In genomic region chr15:98131924-98132323, GRCh38 we compare ENCODE assay signal across 21 cellular contexts.
"Had no signal": no experiment of that assay in that cellular context is flagged by ENCODE, and none has a peak within 500 bp of the region (broad histone marks: within the 10 kb centered on the region; RNA-seq: fewer than 3 reads in every experiment).

No MANE protein-coding gene starts in this region.

- ATAC-seq: activated T-cell treated with anti-CD3 and anti-CD28 coated beads, Interleukin-2, amount 50 U/mL, for 72 hours; esophagus mucosa; heart left ventricle; left lung; natural killer cell; stimulated activated naive CD8-positive, alpha-beta T cell treated with anti-CD3 and anti-CD28 coated beads, Interleukin-15, amount 100 ng/mL, for 72 hours had no signal

- H3K27me3 ChIP-seq: breast epithelium, left lung, tibial artery had no signal

- H3K4me3 ChIP-seq: breast epithelium, heart left ventricle, left lung, lung, tibial artery had no signal

- H3K4me1 ChIP-seq: breast epithelium, heart left ventricle, left lung, tibial artery had no signal

- H3K9me3 Mint-ChIP-seq: activated B cell treated with CpG ODN at 0.5 μM for 24 hours; activated CD4-positive, alpha-beta memory T cell treated with anti-CD3 and anti-CD28 coated beads for 36 hours; activated naive CD4-positive, alpha-beta T cell treated with anti-CD3 and anti-CD28 coated beads for 36 hours; activated naive CD8-positive, alpha-beta T cell treated with anti-CD3 and anti-CD28 coated beads, Interleukin-2, amount 10 ng/mL, durations not matched to agents 7 days and 5 days; activated T-cell treated with anti-CD3 and anti-CD28 coated beads, Interleukin-2, amount 50 U/mL, for 72 hours; stimulated activated naive CD8-positive, alpha-beta T cell treated with anti-CD3 and anti-CD28 coated beads, Interleukin-15, amount 100 ng/mL, for 72 hours; T-helper 1 cell treated with Interleukin-12 subunit alpha and Interleukin-12 subunit beta and Interleukin-4 antibody, amounts not matched to agents 30 μg/mL and 1 μg/mL, for 36 hours had no signal

- H3K4me1 Mint-ChIP-seq: activated B cell treated with CpG ODN at 0.5 μM for 24 hours; activated naive CD8-positive, alpha-beta T cell treated with anti-CD3 and anti-CD28 coated beads, Interleukin-2, amount 10 ng/mL, durations not matched to agents 7 days and 5 days; central memory CD8-positive, alpha-beta T cell; stimulated activated naive CD8-positive, alpha-beta T cell treated with anti-CD3 and anti-CD28 coated beads, Interleukin-15, amount 100 ng/mL, for 72 hours had no signal

- H3K27ac ChIP-seq: breast epithelium, heart left ventricle, left lung, tibial artery had no signal

- H3K36me3 ChIP-seq: breast epithelium, heart left ventricle, left lung, tibial artery had no signal

- H3K36me3 Mint-ChIP-seq: activated CD4-positive, alpha-beta memory T cell treated with anti-CD3 and anti-CD28 coated beads for 36 hours; activated naive CD8-positive, alpha-beta T cell treated with anti-CD3 and anti-CD28 coated beads, Interleukin-2, amount 10 ng/mL, durations not matched to agents 7 days and 5 days; natural killer cell had no signal

- H3K4me3 Mint-ChIP-seq: activated B cell treated with CpG ODN at 0.5 μM for 24 hours; activated CD4-positive, alpha-beta memory T cell treated with anti-CD3 and anti-CD28 coated beads for 36 hours; activated naive CD4-positive, alpha-beta T cell treated with anti-CD3 and anti-CD28 coated beads for 36 hours; activated naive CD8-positive, alpha-beta T cell treated with anti-CD3 and anti-CD28 coated beads, Interleukin-2, amount 10 ng/mL, durations not matched to agents 7 days and 5 days; activated T-cell treated with anti-CD3 and anti-CD28 coated beads, Interleukin-2, amount 50 U/mL, for 72 hours; central memory CD8-positive, alpha-beta T cell; natural killer cell; stimulated activated naive CD8-positive, alpha-beta T cell treated with anti-CD3 and anti-CD28 coated beads, Interleukin-15, amount 100 ng/mL, for 72 hours; T-helper 1 cell treated with Interleukin-12 subunit alpha and Interleukin-12 subunit beta and Interleukin-4 antibody, amounts not matched to agents 30 μg/mL and 1 μg/mL, for 36 hours had no signal

- H3K9me3 ChIP-seq: breast epithelium, heart left ventricle, left lung, tibial artery had no signal

- H3K27ac Mint-ChIP-seq: activated B cell treated with CpG ODN at 0.5 μM for 24 hours; activated CD4-positive, alpha-beta memory T cell treated with anti-CD3 and anti-CD28 coated beads for 36 hours; activated naive CD4-positive, alpha-beta T cell treated with anti-CD3 and anti-CD28 coated beads for 36 hours; activated naive CD8-positive, alpha-beta T cell treated with anti-CD3 and anti-CD28 coated beads, Interleukin-2, amount 10 ng/mL, durations not matched to agents 7 days and 5 days; activated T-cell treated with anti-CD3 and anti-CD28 coated beads, Interleukin-2, amount 50 U/mL, for 72 hours; stimulated activated naive CD8-positive, alpha-beta T cell treated with anti-CD3 and anti-CD28 coated beads, Interleukin-15, amount 100 ng/mL, for 72 hours; T-helper 1 cell treated with Interleukin-12 subunit alpha and Interleukin-12 subunit beta and Interleukin-4 antibody, amounts not matched to agents 30 μg/mL and 1 μg/mL, for 36 hours had no signal

- DNase-seq: activated B cell treated with CpG ODN at 0.5 μM for 24 hours; activated CD4-positive, alpha-beta memory T cell treated with anti-CD3 and anti-CD28 coated beads for 36 hours; activated CD4-positive, alpha-beta T cell treated with anti-CD3 and anti-CD28 coated beads for 4 hours; activated effector memory CD4-positive, alpha-beta T cell treated with Interleukin-2 at 50 U/mL for 16 hours; activated naive CD4-positive, alpha-beta T cell treated with anti-CD3 and anti-CD28 coated beads for 36 hours; activated naive CD8-positive, alpha-beta T cell treated with anti-CD3 and anti-CD28 coated beads, Interleukin-2, amount 10 ng/mL, durations not matched to agents 7 days and 5 days; activated T-cell treated with anti-CD3 and anti-CD28 coated beads, Interleukin-2, amount 50 U/mL, for 72 hours; amniotic stem cell; effector memory CD4-positive, alpha-beta T cell; heart left ventricle; left lung; natural killer cell; stimulated activated CD4-positive, alpha-beta T cell treated with anti-CD3 and anti-CD28 coated beads, Interleukin-1b, Interleukin-23, amount 100 ng/mL, for 48 hours; stimulated activated naive CD8-positive, alpha-beta T cell treated with anti-CD3 and anti-CD28 coated beads, Interleukin-15, amount 100 ng/mL, for 72 hours; T1000; tibial artery had no signal
